Comparison of ENCODE assay signal across 12 cellular contexts in genomic region chr4:152709675-152710438, GRCh38. TPM values are rescaled to one million over a fixed set of nuclear protein-coding genes. Genes with fewer than 3 reads are reported as not detected.
DNase-seq lines count a peak whose midpoint lies in the region; ATAC-seq lines count a peak whose summit lies in the region.
"Had no signal": no experiment of that assay in that cellular context is flagged by ENCODE, and none has a peak within 500 bp of the region (broad histone marks: within the 10 kb centered on the region; RNA-seq: fewer than 3 reads in every experiment).

No MANE protein-coding gene starts in this region.

- CTCF ChIA-PET in activated CD4-positive, alpha-beta T cell treated with anti-CD3 and anti-CD28 coated beads for 36 hours (lab: Charles Lee): interaction anchor here (1.5 kb wide), 1 partner anchor 209 kb away, joined by 5 read pairs; no protein-coding TSS in a partner anchor
- CTCF ChIA-PET in activated CD4-positive, alpha-beta memory T cell treated with anti-CD3 and anti-CD28 coated beads for 36 hours (lab: Charles Lee): interaction anchor here (0.6 to 1.3 kb wide), 4 partner anchors 25 to 211 kb away, joined by 3 read pairs; no protein-coding TSS in a partner anchor

- ATAC-seq in activated CD4-positive, alpha-beta T cell treated with anti-CD3 and anti-CD28 coated beads for 36 hours: peak; percentile 88
- ATAC-seq in HG02588 (IDR thresholded peaks at IDR 0.05; ENCODE audit: unreplicated experiment) (peak; percentile 63), GM21381 (IDR thresholded peaks at IDR 0.05; ENCODE audit: unreplicated experiment) (no peak), HG02610 (IDR thresholded peaks at IDR 0.05; ENCODE audit: unreplicated experiment) (no peak)
- ATAC-seq: K562; natural killer cell treated with Interleukin-12 subunit alpha and Interleukin-12 subunit beta and Interleukin-15 and Interleukin-18, amount 100 ng/mL, for 72 hours had no signal

- POLR2A ChIA-PET in activated CD4-positive, alpha-beta T cell treated with anti-CD3 and anti-CD28 coated beads for 36 hours (lab: Charles Lee): no interaction called here
- POLR2A ChIA-PET in activated CD4-positive, alpha-beta memory T cell treated with anti-CD3 and anti-CD28 coated beads for 36 hours (lab: Charles Lee): interaction anchor here (1.0 kb wide), 1 partner anchor 27 kb away, joined by 3 read pairs; no protein-coding TSS in a partner anchor

- no peak overlapping the region for H3K4me3 Mint-ChIP-seq in activated CD4-positive, alpha-beta T cell treated with anti-CD3 and anti-CD28 coated beads for 36 hours
- no peak overlapping the region for H3K4me3 Mint-ChIP-seq in activated CD4-positive, alpha-beta T cell treated with anti-CD3 and anti-CD28 coated beads, Interleukin-2, amount 10 ng/mL, durations not matched to agents 24 days and 14 days
- no peak overlapping the region for H3K4me3 Mint-ChIP-seq in activated CD4-positive, alpha-beta memory T cell treated with anti-CD3 and anti-CD28 coated beads for 36 hours
- H3K4me3 Mint-ChIP-seq: natural killer cell treated with Interleukin-12 subunit alpha and Interleukin-12 subunit beta and Interleukin-15 and Interleukin-18, amount 100 ng/mL, for 72 hours had no signal

- H3K36me3 Mint-ChIP-seq in activated CD4-positive, alpha-beta T cell treated with anti-CD3 and anti-CD28 coated beads for 36 hours (ENCODE audit: low read depth): no peaks in the 10 kb centered on the region
- H3K36me3 Mint-ChIP-seq in activated CD4-positive, alpha-beta T cell treated with anti-CD3 and anti-CD28 coated beads, Interleukin-2, amount 10 ng/mL, durations not matched to agents 24 days and 14 days (ENCODE audit: low read depth): no peaks in the 10 kb centered on the region
- peaks cover 2% of the 10 kb centered on the region for H3K36me3 Mint-ChIP-seq in activated CD4-positive, alpha-beta memory T cell treated with anti-CD3 and anti-CD28 coated beads for 36 hours

- H3K4me3 ChIP-seq in skin epidermis: no peak overlapping the region
- H3K4me3 ChIP-seq: K562, Peyer's patch, upper lobe of left lung had no signal

- peak overlapping the region in 18 of 21 experiments; percentile 31 to 81 (median 66) for H3K27ac ChIP-seq in skin epidermis
- H3K27ac ChIP-seq: Peyer's patch, upper lobe of left lung had no signal

- intact Hi-C loops in activated CD4-positive, alpha-beta T cell treated with anti-CD3 and anti-CD28 coated beads for 36 hours (cut with DNase I, micrococcal nuclease): no loop called here
- intact Hi-C loops in activated CD4-positive, alpha-beta T cell treated with anti-CD3 and anti-CD28 coated beads, Interleukin-2, amount 10 ng/mL, durations not matched to agents 24 days and 14 days (cut with micrococcal nuclease): no loop called here
- intact Hi-C loops in activated CD4-positive, alpha-beta memory T cell treated with anti-CD3 and anti-CD28 coated beads for 36 hours (cut with micrococcal nuclease): no loop called here

- H3K27ac Mint-ChIP-seq in activated CD4-positive, alpha-beta T cell treated with anti-CD3 and anti-CD28 coated beads for 36 hours: no peak overlapping the region
- H3K27ac Mint-ChIP-seq in activated CD4-positive, alpha-beta T cell treated with anti-CD3 and anti-CD28 coated beads, Interleukin-2, amount 10 ng/mL, durations not matched to agents 24 days and 14 days: no peak overlapping the region
- H3K27ac Mint-ChIP-seq in activated CD4-positive, alpha-beta memory T cell treated with anti-CD3 and anti-CD28 coated beads for 36 hours: no peak overlapping the region
- H3K27ac Mint-ChIP-seq: natural killer cell treated with Interleukin-12 subunit alpha and Interleukin-12 subunit beta and Interleukin-15 and Interleukin-18, amount 100 ng/mL, for 72 hours had no signal

- peaks cover 6% of the 10 kb centered on the region for H3K4me1 Mint-ChIP-seq in activated CD4-positive, alpha-beta T cell treated with anti-CD3 and anti-CD28 coated beads for 36 hours
- no peaks in the 10 kb centered on the region for H3K4me1 Mint-ChIP-seq in activated CD4-positive, alpha-beta T cell treated with anti-CD3 and anti-CD28 coated beads, Interleukin-2, amount 10 ng/mL, durations not matched to agents 24 days and 14 days
- H3K4me1 Mint-ChIP-seq in activated CD4-positive, alpha-beta memory T cell treated with anti-CD3 and anti-CD28 coated beads for 36 hours (ENCODE audit: low read depth): peaks cover 5% of the 10 kb centered on the region

- peak; percentile 19 for DNase-seq in activated CD4-positive, alpha-beta T cell treated with anti-CD3 and anti-CD28 coated beads for 36 hours
- no peak for DNase-seq in activated CD4-positive, alpha-beta T cell treated with anti-CD3 and anti-CD28 coated beads, Interleukin-2, amount 10 ng/mL, durations not matched to agents 24 days and 14 days
- peak; percentile 35 for DNase-seq in activated CD4-positive, alpha-beta memory T cell treated with anti-CD3 and anti-CD28 coated beads for 36 hours
- DNase-seq in NCI-H2171 (lab: John Stamatoyannopoulos, UW): no peak
- DNase-seq: Peyer's patch, upper lobe of left lung had no signal

- H3K27me3 Mint-ChIP-seq in activated CD4-positive, alpha-beta T cell treated with anti-CD3 and anti-CD28 coated beads for 36 hours: no peaks in the 10 kb centered on the region
- H3K27me3 Mint-ChIP-seq in activated CD4-positive, alpha-beta T cell treated with anti-CD3 and anti-CD28 coated beads, Interleukin-2, amount 10 ng/mL, durations not matched to agents 24 days and 14 days: peaks cover 6% of the 10 kb centered on the region
- no peaks in the 10 kb centered on the region for H3K27me3 Mint-ChIP-seq in activated CD4-positive, alpha-beta memory T cell treated with anti-CD3 and anti-CD28 coated beads for 36 hours

- peaks cover 6% of the 10 kb centered on the region for H3K9me3 Mint-ChIP-seq in activated CD4-positive, alpha-beta T cell treated with anti-CD3 and anti-CD28 coated beads for 36 hours (ENCODE audit: low read depth)
- H3K9me3 Mint-ChIP-seq in activated CD4-positive, alpha-beta T cell treated with anti-CD3 and anti-CD28 coated beads, Interleukin-2, amount 10 ng/mL, durations not matched to agents 24 days and 14 days: peaks cover 13% of the 10 kb centered on the region
- H3K9me3 Mint-ChIP-seq in activated CD4-positive, alpha-beta memory T cell treated with anti-CD3 and anti-CD28 coated beads for 36 hours: peaks cover 12% of the 10 kb centered on the region
- H3K9me3 Mint-ChIP-seq: natural killer cell treated with Interleukin-12 subunit alpha and Interleukin-12 subunit beta and Interleukin-15 and Interleukin-18, amount 100 ng/mL, for 72 hours had no signal

RNA-seq across cellular contexts. Expression of gene TMEM154, which starts 30.1 kb away (rescaled TPM):
- total RNA-seq in activated CD4-positive, alpha-beta T cell treated with anti-CD3 and anti-CD28 coated beads for 36 hours: 10 to 100 TPM; 15.2 to 21.2 TPM
- total RNA-seq in activated CD4-positive, alpha-beta T cell treated with anti-CD3 and anti-CD28 coated beads, Interleukin-2, amount 10 ng/mL, durations not matched to agents 24 days and 14 days: 7.9 and 9.0 TPM in 2 replicates
- total RNA-seq in activated CD4-positive, alpha-beta memory T cell treated with anti-CD3 and anti-CD28 coated beads for 36 hours: 10 to 100 TPM; 18.1 to 20.8 TPM

Comparison
In these comparisons a context has a peak if more than half of its experiments do, and no peak if none do; other contexts are left out.
1. DNase-seq: peak in activated CD4-positive, alpha-beta T cell treated with anti-CD3 and anti-CD28 coated beads for 36 hours (single experiment) and activated CD4-positive, alpha-beta memory T cell treated with anti-CD3 and anti-CD28 coated beads for 36 hours (single experiment); none in activated CD4-positive, alpha-beta T cell treated with anti-CD3 and anti-CD28 coated beads, Interleukin-2, amount 10 ng/mL, durations not matched to agents 24 days and 14 days (single experiment) and NCI-H2171 (single experiment).
2. ATAC-seq: peak in activated CD4-positive, alpha-beta T cell treated with anti-CD3 and anti-CD28 coated beads for 36 hours (single experiment) and HG02588 (single experiment); none in GM21381 (single experiment) and HG02610 (single experiment).